In genomic region chr21:44817914-44818635, GRCh38 we compare ENCODE assay signal across 8 cellular contexts. TPM values are rescaled to one million over a fixed set of nuclear protein-coding genes. Genes with fewer than 3 reads are reported as not detected.
A peak's percentile ranks its signal among the peaks of the same experiment; 100 is the strongest.
DNase-seq lines count a peak whose midpoint lies in the region; FAIRE-seq and TF ChIP-seq lines count a peak whose summit lies in the region.

SUMO3 (minus strand) TSS chr21:44818062; CDS start chr21:44817968, 94 bp downstream.

- H4K91ac ChIP-seq in neuronal stem cell (ENCODE audit: low read depth, low read length, poor library complexity) = no peak within 1 kb of the TSS

- peak within 1 kb of the TSS; percentile 53 for H2BK5ac ChIP-seq in neuronal stem cell (ENCODE audit: low read length)

- H2BK15ac ChIP-seq in neuronal stem cell (ENCODE audit: low read length) = peak within 1 kb of the TSS; percentile 96

- no peaks in the 10 kb centered on the region for H3K27me3 ChIP-seq in HUES48 (ENCODE audit: control insufficient read depth, insufficient read depth, low read length)
- H3K27me3 ChIP-seq in neuronal stem cell (ENCODE audit: control insufficient read depth in 3 of 3, insufficient read depth in 3 of 3, low read depth in 1 of 3, low read length in 3 of 3) = peaks cover 0 to 3% (median 0%) of the 10 kb centered on the region in 3 experiments
- H3K27me3 ChIP-seq in subcutaneous abdominal adipose tissue (ENCODE audit: control insufficient read depth in 5 of 5, insufficient read depth in 4 of 5, low read length in 5 of 5) = no peaks in the 10 kb centered on the region

- H3K23ac ChIP-seq in neuronal stem cell (ENCODE audit: low read depth, low read length, poor library complexity) = peak within 1 kb of the TSS; percentile 91

- H3K14ac ChIP-seq in neuronal stem cell (ENCODE audit: low read length) = peak within 1 kb of the TSS; percentile 82

- peak within 1 kb of the TSS; percentile 86 for H4K8ac ChIP-seq in neuronal stem cell (ENCODE audit: low read depth, low read length)

- H3K79me1 ChIP-seq in neuronal stem cell (ENCODE audit: low read depth, low read length) = peaks cover 24% of the 10 kb centered on the region

- H3K9me3 ChIP-seq in HUES48 (ENCODE audit: control insufficient read depth, insufficient read depth, low read length) (peaks cover 21% of the 10 kb centered on the region), neuronal stem cell (replicated peaks in 1 of 2; ENCODE audit: control insufficient read depth in 2 of 2, insufficient read depth in 1 of 2, low read depth in 1 of 2, low read length in 2 of 2) (peaks cover 20 to 27% of the 10 kb centered on the region in 2 donors), subcutaneous abdominal adipose tissue (ENCODE audit: control insufficient read depth in 5 of 5, low read length in 5 of 5) (peaks cover 4 to 38% (median 32%) of the 10 kb centered on the region in 5 donors)

- H3K4ac ChIP-seq in neuronal stem cell (ENCODE audit: low read length) = peak within 1 kb of the TSS; percentile 53

- H2AFZ ChIP-seq in neuronal stem cell (ENCODE audit: low read length) = peak within 1 kb of the TSS; percentile 92

- peak within 1 kb of the TSS; percentile 80 for H3K4me3 ChIP-seq in HUES48 (ENCODE audit: low read depth, low read length)
- H3K4me3 ChIP-seq in neuronal stem cell (ENCODE audit: low read length in 2 of 2) = peak within 1 kb of the TSS; percentile 62 to 89
- H3K4me3 ChIP-seq in subcutaneous abdominal adipose tissue (ENCODE audit: low read depth in 1 of 5, low read length in 5 of 5) = peak within 1 kb of the TSS in 4 of 5 donors; percentile 64 to 73 (median 69)

- TF ChIP-seq CTCF in D721Med (IDR thresholded peaks at IDR 0.05; ENCODE audit: insufficient read depth, missing control alignments) (no peak), GM20000 (IDR thresholded peaks at IDR 0.05; ENCODE audit: extremely low read depth, missing control alignments) (no peak)

- H3K4me2 ChIP-seq in neuronal stem cell (ENCODE audit: insufficient read depth, low read length, poor library complexity, severe bottlenecking) = peak within 1 kb of the TSS; percentile 94

- FAIRE-seq in D721Med (lab: Jason Lieb, UNC) (no peak), frontal cortex (lab: Jason Lieb, UNC) (no peak)

- no peak within 1 kb of the TSS for H2BK12ac ChIP-seq in neuronal stem cell (ENCODE audit: low read length)

- H2BK120ac ChIP-seq in neuronal stem cell (ENCODE audit: low read depth, low read length) = peak within 1 kb of the TSS; percentile 87

- H3K18ac ChIP-seq in neuronal stem cell (ENCODE audit: low read length) = peak within 1 kb of the TSS; percentile 99

- H3K9ac ChIP-seq in HUES48 (ENCODE audit: low read depth, low read length) = peak within 1 kb of the TSS; percentile 83; the same call in 1 of the 2 replicates
- H3K9ac ChIP-seq in neuronal stem cell (ENCODE audit: low read depth, low read length, poor library complexity) = peak within 1 kb of the TSS; percentile 93
- peak within 1 kb of the TSS in 4 of 5 donors; percentile 73 to 87 (median 75) for H3K9ac ChIP-seq in subcutaneous abdominal adipose tissue (ENCODE audit: low read length in 5 of 5)

- H3K27ac ChIP-seq in HUES48 (ENCODE audit: low read depth, low read length) = peak within 1 kb of the TSS; percentile 81
- H3K27ac ChIP-seq in neuronal stem cell (replicated peaks; ENCODE audit: low read length) = peak within 1 kb of the TSS; percentile 79
- peak within 1 kb of the TSS; percentile 57 for H3K27ac ChIP-seq in subcutaneous abdominal adipose tissue (ENCODE audit: low read depth, low read length)

- no CpG with 5 or more reads among the region's 108 CpGs for WGBS in neuronal stem cell (ENCODE audit: extremely low coverage in 2 of 2, insufficient read length in 2 of 2, insufficient replicate concordance in 1 of 2), 2 donors

- H3K4me1 ChIP-seq in HUES48 (ENCODE audit: control insufficient read depth, insufficient read depth, low read length) (peaks cover 5% of the 10 kb centered on the region; the same call in 1 of the 2 replicates), neuronal stem cell (ENCODE audit: control insufficient read depth in 2 of 2, insufficient read depth in 1 of 2, low read depth in 1 of 2, low read length in 2 of 2) (peaks cover 0 to 7% of the 10 kb centered on the region in 2 donors), subcutaneous abdominal adipose tissue (ENCODE audit: control insufficient read depth in 5 of 5, insufficient read depth in 5 of 5, low read length in 5 of 5) (peaks cover 0 to 36% (median 33%) of the 10 kb centered on the region in 5 donors)

- H2AK5ac ChIP-seq in neuronal stem cell (ENCODE audit: low read depth, low read length) = peak within 1 kb of the TSS; percentile 98

- peaks cover 8% of the 10 kb centered on the region for H3K36me3 ChIP-seq in HUES48 (ENCODE audit: control insufficient read depth, insufficient read depth, low read length)
- peaks cover 6 to 11% of the 10 kb centered on the region in 2 donors for H3K36me3 ChIP-seq in neuronal stem cell (replicated peaks in 1 of 2; ENCODE audit: control insufficient read depth in 2 of 2, insufficient read depth in 2 of 2, low read length in 2 of 2)
- peaks cover 0 to 9% (median 9%) of the 10 kb centered on the region in 5 donors for H3K36me3 ChIP-seq in subcutaneous abdominal adipose tissue (ENCODE audit: control insufficient read depth in 5 of 5, insufficient read depth in 5 of 5, low read length in 5 of 5)

- DNase-seq in D721Med (ENCODE audit: insufficient read length, low spot score) (peak; percentile 62), GM20000 (ENCODE audit: low spot score) (peak; percentile 98), SK-N-DZ (ENCODE audit: low spot score) (peak; percentile 57), frontal cortex (ENCODE audit: low spot score in 2 of 2) (peak; percentile 93), neuronal stem cell (ENCODE audit: low spot score) (peak; percentile 80)
- DNase-seq in activated naive CD4-positive, alpha-beta T cell (lab: John Stamatoyannopoulos, UW) = peak; percentile 72 to 84 (median 78)

RNA-seq across cellular contexts. Expression of gene SUMO3, which starts in this region (rescaled TPM):
- 59.1 and 62.5 TPM in 2 replicates for polyA plus RNA-seq in SK-N-DZ (2014; cell fraction: cytosol; rRNA removed)
- polyA plus RNA-seq in SK-N-DZ (2014; cell fraction: nucleus; rRNA removed) = 17.8 and 27.2 TPM in 2 replicates
- 63.2 TPM for total RNA-seq in frontal cortex
- polyA plus RNA-seq in neuronal stem cell (2013, experiment 1 of 2) = 216 TPM
- 212 TPM for polyA plus RNA-seq in neuronal stem cell (2013, experiment 2 of 2)

Comparison
In these comparisons a context has a peak if more than half of its experiments do, and no peak if none do; other contexts are left out.
1. Peak in every context shown above with its lines: DNase-seq, H3K4me3 ChIP-seq and H3K27ac ChIP-seq.